Comparison of ENCODE assay signal across 18 cellular contexts in genomic region chr2:227613272-227613660, GRCh38. TPM values are rescaled to one million over a fixed set of nuclear protein-coding genes. Genes with fewer than 3 reads are reported as not detected.
DNase-seq lines count a peak whose midpoint lies in the region; ATAC-seq, FAIRE-seq and TF ChIP-seq lines count a peak whose summit lies in the region.
"Had no signal": no experiment of that assay in that cellular context is flagged by ENCODE, and none has a peak within 500 bp of the region (broad histone marks: within the 10 kb centered on the region; RNA-seq: fewer than 3 reads in every experiment).

No MANE protein-coding gene starts in this region.

- DNase-seq in GM12865 (ENCODE audit: low read depth) (peak; percentile 13), GM23338 (ENCODE audit: low spot score) (no peak), mesendoderm (no peak), HTR-8/SVneo (ENCODE audit: insufficient read length, low spot score) (no peak), Right ventricle myocardium superior (no peak)
- DNase-seq: BE2C; Kasumi-1; MG63; NCI-H187; NCI-H2227 treated with DMSO at 0.1 percent for 48 hours; NK-92 treated with Interleukin-12 subunit alpha and Interleukin-12 subunit beta, amount 100 ng/mL, for 24 hours; Peyer's patch had no signal

- TF ChIP-seq CTCF in GM12865 (IDR thresholded peaks at IDR 0.05; ENCODE audit: insufficient read depth, low read depth, low read length, missing control alignments): no peak
- TF ChIP-seq CTCF in GM23338 (conservative IDR thresholded peaks at IDR 0.05; ENCODE audit: low read depth in 2 of 2): no peak

- no peaks in the 10 kb centered on the region for H3K9me3 Mint-ChIP-seq in GM23338

- H3K36me3 Mint-ChIP-seq in GM23338 (ENCODE audit: low read depth): no peaks in the 10 kb centered on the region

- H3K4me1 ChIP-seq in GM23338 (ENCODE audit: insufficient read depth) (peaks cover 7% of the 10 kb centered on the region; the same call in 1 of the 2 replicates), mesendoderm (ENCODE audit: control insufficient read depth, low read depth, low read length) (peaks cover 14% of the 10 kb centered on the region)
- H3K4me1 ChIP-seq: BE2C, Peyer's patch, SJSA1 had no signal

- no peak overlapping the region for H3K9ac ChIP-seq in mesendoderm (ENCODE audit: low read length)

- intact Hi-C loops in Right ventricle myocardium superior (cut with DNase I): no loop called here

- H4K5ac ChIP-seq in mesendoderm (ENCODE audit: low read length): no peak overlapping the region

- H3K9me2 ChIP-seq in GM23338 (ENCODE audit: insufficient read depth): no peaks in the 10 kb centered on the region

- H3K23ac ChIP-seq in mesendoderm (ENCODE audit: low read length): no peak overlapping the region

- H3K27ac ChIP-seq in GM23338 (ENCODE audit: low read depth) (no peak overlapping the region), mesendoderm (ENCODE audit: low read depth, low read length) (no peak overlapping the region)
- H3K27ac ChIP-seq: Peyer's patch, SJSA1 had no signal

- H3F3A ChIP-seq in GM23338 (replicated peaks; ENCODE audit: low read depth): no peaks in the 10 kb centered on the region

- H3K4me3 Mint-ChIP-seq in GM23338: no peak overlapping the region

- ATAC-seq in GM23338 (no peak), esophagus mucosa (peak; percentile 83), HG02763 (IDR thresholded peaks at IDR 0.05; ENCODE audit: unreplicated experiment) (no peak), Right ventricle myocardium superior (ENCODE audit: poor library complexity) (no peak)

- H3K4ac ChIP-seq in mesendoderm (ENCODE audit: low read depth, low read length): no peak overlapping the region

- H3K36me3 ChIP-seq in GM23338 (ENCODE audit: insufficient read depth): no peaks in the 10 kb centered on the region
- H3K36me3 ChIP-seq in mesendoderm (ENCODE audit: control insufficient read depth, insufficient read depth, low read length): no peaks in the 10 kb centered on the region
- H3K36me3 ChIP-seq: BE2C, MG63, Peyer's patch, SJSA1 had no signal

- no peak overlapping the region for H3K56ac ChIP-seq in mesendoderm (ENCODE audit: low read length)

- H3K4me2 ChIP-seq in GM23338 (no peak overlapping the region), mesendoderm (ENCODE audit: low read length) (no peak overlapping the region)

- no peak overlapping the region for H3K18ac ChIP-seq in mesendoderm (ENCODE audit: low read length)

- no peak overlapping the region for H2BK15ac ChIP-seq in mesendoderm (replicated peaks; ENCODE audit: low read depth)

- WGBS in mesendoderm (ENCODE audit: extremely low coverage, insufficient coverage, low lambda C conversion rate): no CpG with 5 or more reads among the region's 4 CpGs

- peaks cover 2% of the 10 kb centered on the region for H3K27me3 Mint-ChIP-seq in GM23338 (ENCODE audit: insufficient read depth, low read depth, poor library complexity)

- H4K20me1 ChIP-seq in GM23338 (replicated peaks; ENCODE audit: insufficient read depth): no peaks in the 10 kb centered on the region

- H3K4me1 Mint-ChIP-seq in GM23338: peaks cover 15% of the 10 kb centered on the region

- H3K79me1 ChIP-seq in mesendoderm (ENCODE audit: low read length): no peaks in the 10 kb centered on the region

- H3K27me3 ChIP-seq in GM23338 (ENCODE audit: insufficient read depth) (no peaks in the 10 kb centered on the region), mesendoderm (ENCODE audit: insufficient read depth, low read length, poor library complexity) (no peaks in the 10 kb centered on the region)
- H3K27me3 ChIP-seq: BE2C, MG63, Peyer's patch, SJSA1 had no signal

- no peak overlapping the region for H2AK5ac ChIP-seq in mesendoderm (ENCODE audit: low read length)

- H3K4me3 ChIP-seq in GM12865 (ENCODE audit: low read depth, low read length) (no peak overlapping the region), GM23338 (no peak overlapping the region), mesendoderm (ENCODE audit: low read length) (no peak overlapping the region)
- H3K4me3 ChIP-seq: MG63, Peyer's patch, SJSA1 had no signal

- no peak overlapping the region for H3K27ac Mint-ChIP-seq in GM23338

- H3K79me2 ChIP-seq in GM23338 (replicated peaks; ENCODE audit: insufficient read depth): no peaks in the 10 kb centered on the region
- no peaks in the 10 kb centered on the region for H3K79me2 ChIP-seq in mesendoderm (ENCODE audit: control insufficient read depth, insufficient read depth, low read length)

- H2BK120ac ChIP-seq in mesendoderm (ENCODE audit: low read depth, low read length): peak overlapping the region; percentile 6

- H2BK5ac ChIP-seq in mesendoderm (ENCODE audit: low read length): no peak overlapping the region

- FAIRE-seq in HTR-8/SVneo (lab: Jason Lieb, UNC): no peak
- FAIRE-seq: GM19239 had no signal

- no peak overlapping the region for H4K8ac ChIP-seq in mesendoderm (ENCODE audit: low read depth, low read length)

- 0 out of 2 replicates have a peak overlapping the region, but pooled peaks have one; percentile 43 for H2AFZ ChIP-seq in GM23338

TF ChIP-seq in GM23338, 12 proteins besides CTCF, POLR2A, EP300 and RAD21:
- TF ChIP-seq JUNB (IDR thresholded peaks at IDR 0.05; ENCODE audit: unreplicated experiment): no peak
- no peak for TF ChIP-seq ZNF331 (CRISPR knock-in tag; IDR thresholded peaks at IDR 0.05; ENCODE audit: low read depth)
- TF ChIP-seq POLR2AphosphoS5 (IDR thresholded peaks at IDR 0.05; ENCODE audit: low read depth): no peak
- TF ChIP-seq STAT1 (IDR thresholded peaks at IDR 0.05; ENCODE audit: unreplicated experiment): no peak
- no peak for TF ChIP-seq EZH2phosphoT487 (IDR thresholded peaks at IDR 0.05; ENCODE audit: unreplicated experiment)
- TF ChIP-seq CREB1 (CRISPR knock-in tag; IDR thresholded peaks at IDR 0.05; ENCODE audit: low read depth): no peak
- no peak for TF ChIP-seq EZH2 (IDR thresholded peaks at IDR 0.05; ENCODE audit: low read depth, unreplicated experiment)

RNA-seq across cellular contexts. Expression of gene SCYGR3, which starts 1.4 kb away (rescaled TPM):
- not detected in 2 replicates for total RNA-seq in GM23338 (2014; rRNA removed; shearing (Covaris generic))
- not detected in 2 replicates for polyA plus RNA-seq in GM23338 (2016; fragmentation: Nextera tagmentation; extraction: Ambion mirVana)
- not detected for total RNA-seq in esophagus mucosa
- polyA plus RNA-seq in mesendoderm (2013, experiment 1 of 2): not detected
- not detected for polyA plus RNA-seq in mesendoderm (2013, experiment 2 of 2)
- total RNA-seq in Right ventricle myocardium superior: not detected
- total RNA-seq: A673, H4, Peyer's patch, SJSA1 had no signal

RNA-seq across cellular contexts. Expression of gene SCYGR4, which starts 4.0 kb away (rescaled TPM):
- total RNA-seq in GM23338 (2014; rRNA removed; shearing (Covaris generic)): not detected in 2 replicates
- not detected in 2 replicates for polyA plus RNA-seq in GM23338 (2016; fragmentation: Nextera tagmentation; extraction: Ambion mirVana)
- total RNA-seq in esophagus mucosa (not detected), Right ventricle myocardium superior (not detected)
- polyA plus RNA-seq in mesendoderm (2013, experiment 1 of 2): not detected
- polyA plus RNA-seq in mesendoderm (2013, experiment 2 of 2): not detected
- total RNA-seq: A673, H4, Peyer's patch, SJSA1 had no signal

RNA-seq across cellular contexts. Expression of gene SCYGR2, which starts 14.6 kb away (rescaled TPM):
- total RNA-seq in GM23338 (2014; rRNA removed; shearing (Covaris generic)): not detected in 2 replicates
- not detected in 2 replicates for polyA plus RNA-seq in GM23338 (2016; fragmentation: Nextera tagmentation; extraction: Ambion mirVana)
- total RNA-seq in esophagus mucosa: not detected
- polyA plus RNA-seq in mesendoderm (2013, experiment 1 of 2): not detected
- polyA plus RNA-seq in mesendoderm (2013, experiment 2 of 2): not detected
- not detected for total RNA-seq in Right ventricle myocardium superior
- total RNA-seq: A673, H4, Peyer's patch, SJSA1 had no signal

RNA-seq across cellular contexts. Expression of gene SCYGR5, which starts 53.3 kb away (rescaled TPM):
- not detected in 2 replicates for total RNA-seq in GM23338 (2014; rRNA removed; shearing (Covaris generic))
- polyA plus RNA-seq in GM23338 (2016; fragmentation: Nextera tagmentation; extraction: Ambion mirVana): not detected in 2 replicates
- total RNA-seq in esophagus mucosa (not detected), Right ventricle myocardium superior (not detected)
- not detected for polyA plus RNA-seq in mesendoderm (2013, experiment 1 of 2)
- not detected for polyA plus RNA-seq in mesendoderm (2013, experiment 2 of 2)
- total RNA-seq: A673, H4, Peyer's patch, SJSA1 had no signal
